In the genomic region with DNA sequence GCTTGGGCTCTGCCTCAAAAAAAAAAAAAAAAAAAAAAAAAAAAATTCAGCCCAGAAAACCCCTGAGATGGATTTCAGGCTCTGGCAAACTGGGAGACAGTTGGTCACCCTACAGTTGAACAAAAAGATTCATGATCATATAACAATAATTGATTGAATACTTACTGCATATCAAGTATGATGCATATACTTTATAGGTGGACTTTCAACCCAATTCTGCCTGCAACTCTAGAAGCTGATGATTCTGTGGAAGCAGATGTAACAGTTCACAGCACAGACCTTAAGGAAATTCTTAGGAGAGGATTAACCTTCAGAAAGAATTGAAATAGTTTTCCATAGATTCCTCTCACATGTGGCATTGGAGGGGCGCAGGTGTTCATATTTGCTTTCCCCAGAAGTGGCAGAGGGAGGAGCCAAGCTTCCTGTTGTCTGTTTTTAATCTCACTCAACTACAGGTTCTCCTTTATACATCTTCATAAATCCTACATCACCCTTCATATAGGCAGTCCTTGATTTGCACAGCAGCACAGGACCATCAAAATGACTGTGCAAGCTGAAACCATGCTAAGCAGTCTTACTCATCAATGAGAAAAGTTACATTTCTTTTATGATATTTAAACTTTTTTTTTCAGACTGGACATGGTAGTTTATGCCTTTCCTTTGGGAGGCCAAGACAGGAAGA, we compare ENCODE assay signal across 23 cellular contexts.
DNase-seq lines count a peak whose midpoint lies in the region; ATAC-seq and TF ChIP-seq lines count a peak whose summit lies in the region.
"Had no signal": no experiment of that assay in that cellular context is flagged by ENCODE, and none has a peak within 500 bp of the region (broad histone marks: within the 10 kb centered on the region; RNA-seq: fewer than 3 reads in every experiment).

No MANE protein-coding gene starts in this region.

- H3K27ac Mint-ChIP-seq in activated naive CD4-positive, alpha-beta T cell treated with anti-CD3 and anti-CD28 coated beads for 36 hours, result peak overlapping the region; percentile 18
- H3K27ac Mint-ChIP-seq in stimulated activated naive CD8-positive, alpha-beta T cell treated with anti-CD3 and anti-CD28 coated beads, Interleukin-15, Interleukin-2, amounts not matched to agents 100 ng/mL and 50 ng/mL, for 24 hours, result no peak overlapping the region
- H3K27ac Mint-ChIP-seq: dendritic cell treated with granulocyte-macrophage colony-stimulating factor and Interleukin-4, amounts not matched to agents 40 ng/mL and 50 ng/mL, for 4 days; natural killer cell treated with Interleukin-12 subunit alpha and Interleukin-12 subunit beta and Interleukin-15 and Interleukin-18, amount 100 ng/mL, for 72 hours had no signal

- no peak overlapping the region for H3K4me3 ChIP-seq in colonic mucosa
- H3K4me3 ChIP-seq: adrenal gland, pancreas, sigmoid colon, stomach, upper lobe of left lung had no signal

- peak; percentile 59 for DNase-seq in activated naive CD4-positive, alpha-beta T cell treated with anti-CD3 and anti-CD28 coated beads for 36 hours
- no peak for DNase-seq in activated naive CD4-positive, alpha-beta T cell treated with Interleukin-2 at 50 U/mL for 16 hours
- DNase-seq in NCI-H510A treated with DMSO at 0.1 percent for 48 hours (lab: John Stamatoyannopoulos, UW) (peak; percentile 51), colonic mucosa (no peak), DMS153 (lab: John Stamatoyannopoulos, UW) (no peak)
- DNase-seq: activated T-cell treated with anti-CD3 and anti-CD28 coated beads, Interleukin-2, amount 50 U/mL, for 48 hours; adrenal gland; Caco-2; HCEC 1CT; mesendoderm; NCI-H2029; NCI-H526; OCI-M1; pancreas; SHP77; sigmoid colon; stomach; upper lobe of left lung had no signal

- H3K4me1 ChIP-seq in colonic mucosa, result no peaks in the 10 kb centered on the region
- H3K4me1 ChIP-seq: adrenal gland, Caco-2, pancreas, stomach, upper lobe of left lung had no signal

- H3K27me3 Mint-ChIP-seq in activated naive CD4-positive, alpha-beta T cell treated with anti-CD3 and anti-CD28 coated beads for 36 hours (ENCODE audit: low read depth), result no peaks in the 10 kb centered on the region
- no peaks in the 10 kb centered on the region for H3K27me3 Mint-ChIP-seq in stimulated activated naive CD8-positive, alpha-beta T cell treated with anti-CD3 and anti-CD28 coated beads, Interleukin-15, Interleukin-2, amounts not matched to agents 100 ng/mL and 50 ng/mL, for 24 hours
- H3K27me3 Mint-ChIP-seq: dendritic cell treated with granulocyte-macrophage colony-stimulating factor and Interleukin-4, amounts not matched to agents 40 ng/mL and 50 ng/mL, for 4 days; natural killer cell treated with Interleukin-12 subunit alpha and Interleukin-12 subunit beta and Interleukin-15 and Interleukin-18, amount 100 ng/mL, for 72 hours had no signal

- intact Hi-C loops in activated naive CD4-positive, alpha-beta T cell treated with anti-CD3 and anti-CD28 coated beads for 36 hours (cut with micrococcal nuclease), result loop anchor here (5.0 kb wide), 2 partner anchors 332 to 382 kb away; no protein-coding TSS in a partner anchor
- intact Hi-C loops in colonic mucosa (cut with DNase I), result no loop called here

- H3K4me3 Mint-ChIP-seq in activated naive CD4-positive, alpha-beta T cell treated with anti-CD3 and anti-CD28 coated beads for 36 hours, result no peak overlapping the region
- peak overlapping the region; percentile 2 for H3K4me3 Mint-ChIP-seq in stimulated activated naive CD8-positive, alpha-beta T cell treated with anti-CD3 and anti-CD28 coated beads, Interleukin-15, Interleukin-2, amounts not matched to agents 100 ng/mL and 50 ng/mL, for 24 hours
- H3K4me3 Mint-ChIP-seq: dendritic cell treated with granulocyte-macrophage colony-stimulating factor and Interleukin-4, amounts not matched to agents 40 ng/mL and 50 ng/mL, for 4 days had no signal

- H3K9me3 Mint-ChIP-seq in activated naive CD4-positive, alpha-beta T cell treated with anti-CD3 and anti-CD28 coated beads for 36 hours, result no peaks in the 10 kb centered on the region
- no peaks in the 10 kb centered on the region for H3K9me3 Mint-ChIP-seq in stimulated activated naive CD8-positive, alpha-beta T cell treated with anti-CD3 and anti-CD28 coated beads, Interleukin-15, Interleukin-2, amounts not matched to agents 100 ng/mL and 50 ng/mL, for 24 hours
- H3K9me3 Mint-ChIP-seq: dendritic cell treated with granulocyte-macrophage colony-stimulating factor and Interleukin-4, amounts not matched to agents 40 ng/mL and 50 ng/mL, for 4 days; natural killer cell treated with Interleukin-12 subunit alpha and Interleukin-12 subunit beta and Interleukin-15 and Interleukin-18, amount 100 ng/mL, for 72 hours had no signal

- no peaks in the 10 kb centered on the region for H3K9me3 ChIP-seq in colonic mucosa
- H3K9me3 ChIP-seq: adrenal gland, Caco-2, pancreas, sigmoid colon, stomach, upper lobe of left lung had no signal

- no peaks in the 10 kb centered on the region for H3K27me3 ChIP-seq in colonic mucosa
- H3K27me3 ChIP-seq: adrenal gland, pancreas, sigmoid colon, stomach, upper lobe of left lung had no signal

- no peaks in the 10 kb centered on the region for H3K36me3 ChIP-seq in colonic mucosa
- H3K36me3 ChIP-seq: adrenal gland, pancreas, sigmoid colon, stomach, upper lobe of left lung had no signal

- TF ChIP-seq CTCF in colonic mucosa (IDR thresholded peaks at IDR 0.05), result no peak

- no peaks in the 10 kb centered on the region for H3K36me3 Mint-ChIP-seq in activated naive CD4-positive, alpha-beta T cell treated with anti-CD3 and anti-CD28 coated beads for 36 hours (ENCODE audit: low read depth)
- peaks cover 3% of the 10 kb centered on the region for H3K36me3 Mint-ChIP-seq in stimulated activated naive CD8-positive, alpha-beta T cell treated with anti-CD3 and anti-CD28 coated beads, Interleukin-15, Interleukin-2, amounts not matched to agents 100 ng/mL and 50 ng/mL, for 24 hours (ENCODE audit: low read depth)

- peak overlapping the region; percentile 44 for H3K27ac ChIP-seq in colonic mucosa
- H3K27ac ChIP-seq: adrenal gland, KMS-11, pancreas, sigmoid colon, stomach, upper lobe of left lung had no signal

- CTCF ChIA-PET in activated naive CD4-positive, alpha-beta T cell treated with anti-CD3 and anti-CD28 coated beads for 36 hours (lab: Charles Lee), result interaction anchor here (0.6 to 1.8 kb wide), 2 partner anchors 26 to 191 kb away, joined by 3 to 4 read pairs; no protein-coding TSS in a partner anchor

- H3K9ac ChIP-seq in colonic mucosa (ENCODE audit: low read depth in 2 of 2, low read length in 2 of 2), result peak overlapping the region in 1 of 2 donors; percentile 51
- H3K9ac ChIP-seq: KMS-11 had no signal

- H3K4me1 Mint-ChIP-seq in activated naive CD4-positive, alpha-beta T cell treated with anti-CD3 and anti-CD28 coated beads for 36 hours (ENCODE audit: low read depth), result peaks cover 73% of the 10 kb centered on the region
- peaks cover 70% of the 10 kb centered on the region for H3K4me1 Mint-ChIP-seq in stimulated activated naive CD8-positive, alpha-beta T cell treated with anti-CD3 and anti-CD28 coated beads, Interleukin-15, Interleukin-2, amounts not matched to agents 100 ng/mL and 50 ng/mL, for 24 hours (ENCODE audit: low read depth)

- ATAC-seq in GM21717 (IDR thresholded peaks at IDR 0.05; ENCODE audit: unreplicated experiment), result no peak
- ATAC-seq: pancreas had no signal

Comparison
In these comparisons a context has a peak if more than half of its experiments do, and no peak if none do; other contexts are left out.
1. DNase-seq: peak in activated naive CD4-positive, alpha-beta T cell treated with anti-CD3 and anti-CD28 coated beads for 36 hours (single experiment) and NCI-H510A treated with DMSO at 0.1 percent for 48 hours (single experiment); none in activated naive CD4-positive, alpha-beta T cell treated with Interleukin-2 at 50 U/mL for 16 hours (single experiment), colonic mucosa (single experiment) and DMS153 (single experiment).